In the genomic region with DNA sequence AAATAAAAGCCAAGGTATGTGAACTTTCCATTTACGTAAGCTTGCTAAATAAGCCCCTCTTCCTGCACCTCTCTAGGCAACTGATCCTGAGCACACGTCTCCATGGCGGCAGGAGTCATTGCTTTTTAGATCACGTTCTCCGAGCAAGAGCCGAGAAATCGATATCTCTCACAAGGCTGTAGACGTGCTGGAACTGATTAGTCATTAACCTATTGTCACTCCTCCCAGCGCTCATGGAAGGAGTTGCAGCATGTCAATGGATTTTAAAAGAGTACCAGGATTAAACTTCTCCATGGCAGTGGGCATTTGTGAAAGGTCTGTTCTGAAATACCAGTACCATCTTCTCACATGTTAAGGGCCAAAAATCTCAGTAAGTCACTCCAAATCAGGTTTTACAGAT, we compare ENCODE assay signal across 1 cellular context.
TF ChIP-seq lines count a peak whose summit lies in the region.

No MANE protein-coding gene starts in this region.

TF ChIP-seq in SK-N-SH treated with all-trans-retinoic acid at 6 μM for 48 hours, 23 proteins besides CTCF, POLR2A, EP300 and RAD21 (continued from another document):
- TF ChIP-seq, protein P1, sequence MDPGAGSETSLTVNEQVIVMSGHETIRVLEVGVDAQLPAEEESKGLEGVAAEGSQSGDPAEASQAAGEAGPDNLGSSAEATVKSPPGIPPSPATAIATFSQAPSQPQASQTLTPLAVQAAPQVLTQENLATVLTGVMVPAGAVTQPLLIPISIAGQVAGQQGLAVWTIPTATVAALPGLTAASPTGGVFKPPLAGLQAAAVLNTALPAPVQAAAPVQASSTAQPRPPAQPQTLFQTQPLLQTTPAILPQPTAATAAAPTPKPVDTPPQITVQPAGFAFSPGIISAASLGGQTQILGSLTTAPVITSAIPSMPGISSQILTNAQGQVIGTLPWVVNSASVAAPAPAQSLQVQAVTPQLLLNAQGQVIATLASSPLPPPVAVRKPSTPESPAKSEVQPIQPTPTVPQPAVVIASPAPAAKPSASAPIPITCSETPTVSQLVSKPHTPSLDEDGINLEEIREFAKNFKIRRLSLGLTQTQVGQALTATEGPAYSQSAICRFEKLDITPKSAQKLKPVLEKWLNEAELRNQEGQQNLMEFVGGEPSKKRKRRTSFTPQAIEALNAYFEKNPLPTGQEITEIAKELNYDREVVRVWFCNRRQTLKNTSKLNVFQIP (CRISPR knock-in tag; IDR thresholded peaks at IDR 0.05; ENCODE audit: borderline replicate concordance, low read depth) = no peak
- TF ChIP-seq TOX (CRISPR knock-in tag; IDR thresholded peaks at IDR 0.05; ENCODE audit: borderline replicate concordance) (no peak), TSHZ2 (CRISPR knock-in tag; IDR thresholded peaks at IDR 0.05) (no peak), ZC3H10 (CRISPR knock-in tag; IDR thresholded peaks at IDR 0.05) (no peak), ESRRG (CRISPR knock-in tag; IDR thresholded peaks at IDR 0.05) (no peak), GLIS3 (CRISPR knock-in tag; IDR thresholded peaks at IDR 0.05) (no peak), PPARA (CRISPR knock-in tag; IDR thresholded peaks at IDR 0.05; ENCODE audit: borderline replicate concordance) (no peak), ZFP3 (CRISPR knock-in tag; IDR thresholded peaks at IDR 0.05) (no peak), ZNF8 (CRISPR knock-in tag; IDR thresholded peaks at IDR 0.05) (no peak), ARNTL (CRISPR knock-in tag; IDR thresholded peaks at IDR 0.05; ENCODE audit: borderline replicate concordance, low read depth) (no peak)
- TF ChIP-seq, protein P2, sequence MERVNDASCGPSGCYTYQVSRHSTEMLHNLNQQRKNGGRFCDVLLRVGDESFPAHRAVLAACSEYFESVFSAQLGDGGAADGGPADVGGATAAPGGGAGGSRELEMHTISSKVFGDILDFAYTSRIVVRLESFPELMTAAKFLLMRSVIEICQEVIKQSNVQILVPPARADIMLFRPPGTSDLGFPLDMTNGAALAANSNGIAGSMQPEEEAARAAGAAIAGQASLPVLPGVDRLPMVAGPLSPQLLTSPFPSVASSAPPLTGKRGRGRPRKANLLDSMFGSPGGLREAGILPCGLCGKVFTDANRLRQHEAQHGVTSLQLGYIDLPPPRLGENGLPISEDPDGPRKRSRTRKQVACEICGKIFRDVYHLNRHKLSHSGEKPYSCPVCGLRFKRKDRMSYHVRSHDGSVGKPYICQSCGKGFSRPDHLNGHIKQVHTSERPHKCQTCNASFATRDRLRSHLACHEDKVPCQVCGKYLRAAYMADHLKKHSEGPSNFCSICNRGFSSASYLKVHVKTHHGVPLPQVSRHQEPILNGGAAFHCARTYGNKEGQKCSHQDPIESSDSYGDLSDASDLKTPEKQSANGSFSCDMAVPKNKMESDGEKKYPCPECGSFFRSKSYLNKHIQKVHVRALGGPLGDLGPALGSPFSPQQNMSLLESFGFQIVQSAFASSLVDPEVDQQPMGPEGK (CRISPR knock-in tag; IDR thresholded peaks at IDR 0.05; ENCODE audit: borderline replicate concordance) = no peak
- TF ChIP-seq, protein P3, sequence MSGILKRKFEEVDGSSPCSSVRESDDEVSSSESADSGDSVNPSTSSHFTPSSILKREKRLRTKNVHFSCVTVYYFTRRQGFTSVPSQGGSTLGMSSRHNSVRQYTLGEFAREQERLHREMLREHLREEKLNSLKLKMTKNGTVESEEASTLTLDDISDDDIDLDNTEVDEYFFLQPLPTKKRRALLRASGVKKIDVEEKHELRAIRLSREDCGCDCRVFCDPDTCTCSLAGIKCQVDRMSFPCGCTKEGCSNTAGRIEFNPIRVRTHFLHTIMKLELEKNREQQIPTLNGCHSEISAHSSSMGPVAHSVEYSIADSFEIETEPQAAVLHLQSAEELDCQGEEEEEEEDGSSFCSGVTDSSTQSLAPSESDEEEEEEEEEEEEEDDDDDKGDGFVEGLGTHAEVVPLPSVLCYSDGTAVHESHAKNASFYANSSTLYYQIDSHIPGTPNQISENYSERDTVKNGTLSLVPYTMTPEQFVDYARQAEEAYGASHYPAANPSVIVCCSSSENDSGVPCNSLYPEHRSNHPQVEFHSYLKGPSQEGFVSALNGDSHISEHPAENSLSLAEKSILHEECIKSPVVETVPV (CRISPR knock-in tag; IDR thresholded peaks at IDR 0.05) = no peak
